Comparison of ENCODE assay signal across 18 cellular contexts in genomic region chr16:85204242-85205010, GRCh38.
DNase-seq lines count a peak whose midpoint lies in the region; ATAC-seq, FAIRE-seq and TF ChIP-seq lines count a peak whose summit lies in the region.
"Had no signal": no experiment of that assay in that cellular context is flagged by ENCODE, and none has a peak within 500 bp of the region (broad histone marks: within the 10 kb centered on the region; RNA-seq: fewer than 3 reads in every experiment).

No MANE protein-coding gene starts in this region.

- no peak overlapping the region for H3K4ac ChIP-seq in mesendoderm (ENCODE audit: low read depth, low read length)

- H2AK5ac ChIP-seq in mesendoderm (ENCODE audit: low read length): no peak overlapping the region

- H3K4me3 ChIP-seq in HepG2 (replicated peaks in 1 of 3; ENCODE audit: insufficient read depth in 1 of 3, low read depth in 2 of 3, low read length in 3 of 3) (no peak overlapping the region), right lobe of liver (no peak overlapping the region), cardiac fibroblast (replicated peaks in 1 of 2; ENCODE audit: low read depth in 2 of 2, low read length in 2 of 2) (no peak overlapping the region), hepatocyte (no peak overlapping the region), mesendoderm (ENCODE audit: low read length) (no peak overlapping the region)
- H3K4me3 ChIP-seq: GM23338, PC-9, upper lobe of right lung had no signal

- peaks cover 19% of the 10 kb centered on the region for H3K79me1 ChIP-seq in mesendoderm (ENCODE audit: low read length)

- TF ChIP-seq POLR2A in HepG2 (IDR thresholded peaks at IDR 0.05; ENCODE audit: insufficient read depth in 1 of 2, low read depth in 2 of 2, low read length in 2 of 2) (no peak), right lobe of liver (IDR thresholded peaks at IDR 0.05) (no peak)

- H3K4me1 ChIP-seq in HepG2 (ENCODE audit: insufficient read depth, low read length) (peaks cover 92% of the 10 kb centered on the region), right lobe of liver (peaks cover 0 to 23% (median 10%) of the 10 kb centered on the region in 4 donors), hepatocyte (ENCODE audit: insufficient read depth) (peaks cover 78% of the 10 kb centered on the region), mesendoderm (ENCODE audit: control insufficient read depth, low read depth, low read length) (peaks cover 11% of the 10 kb centered on the region)

- peaks cover 4% of the 10 kb centered on the region; the same call in 1 of the 2 replicates for H4K20me1 ChIP-seq in HepG2 (ENCODE audit: insufficient read depth, low read length)
- H4K20me1 ChIP-seq in hepatocyte (ENCODE audit: insufficient read depth, poor library complexity, severe bottlenecking): no peaks in the 10 kb centered on the region

- WGBS in HepG2 (ENCODE audit: low lambda C conversion rate): 50% methylated on average over 7 of the region's 7 CpGs
- 83% methylated on average over 5 of the region's 7 CpGs for WGBS in right lobe of liver (ENCODE audit: insufficient coverage, low coverage, low lambda C conversion rate, missing lambda C conversion rate)
- 79% methylated on average over 7 of the region's 7 CpGs for WGBS in hepatocyte (ENCODE audit: low lambda C conversion rate, missing lambda C conversion rate)
- WGBS in mesendoderm (ENCODE audit: extremely low coverage, insufficient coverage, low lambda C conversion rate): no CpG with 5 or more reads among the region's 7 CpGs

- H3K79me2 ChIP-seq in HepG2 (ENCODE audit: insufficient read depth, low read length): no peaks in the 10 kb centered on the region
- peaks cover 61% of the 10 kb centered on the region for H3K79me2 ChIP-seq in hepatocyte
- H3K79me2 ChIP-seq in mesendoderm (ENCODE audit: control insufficient read depth, insufficient read depth, low read length): peaks cover 7% of the 10 kb centered on the region

- no peak overlapping the region for H2BK15ac ChIP-seq in mesendoderm (replicated peaks; ENCODE audit: low read depth)

- no peak overlapping the region for H3K23ac ChIP-seq in mesendoderm (ENCODE audit: low read length)

- no peak overlapping the region for H3K56ac ChIP-seq in mesendoderm (ENCODE audit: low read length)

- H3K27ac ChIP-seq in HepG2 (ENCODE audit: extremely low read length, insufficient read depth, low read length) (no peak overlapping the region), right lobe of liver (no peak overlapping the region), hepatocyte (peak overlapping the region; percentile 87), mesendoderm (ENCODE audit: low read depth, low read length) (no peak overlapping the region)
- H3K27ac ChIP-seq: PC-9 had no signal

- peak; percentile 56 for FAIRE-seq in HepG2 (lab: Jason Lieb, UNC)
- FAIRE-seq: GM12892 had no signal

- CTCF ChIA-PET in HepG2 (lab: Yijun Ruan, JAX; ENCODE audit: low intra/inter-chr PET ratio, low total read pairs): no interaction called here

- H3K18ac ChIP-seq in mesendoderm (ENCODE audit: low read length): no peak overlapping the region

- TF ChIP-seq EP300 in HepG2 (IDR thresholded peaks at IDR 0.05; ENCODE audit: low read depth in 2 of 2, low read length in 2 of 2): no peak
- no peak for TF ChIP-seq EP300 in HepG2 (CRISPR knock-in tag; IDR thresholded peaks at IDR 0.05; ENCODE audit: borderline replicate concordance)

- H2BK5ac ChIP-seq in mesendoderm (ENCODE audit: low read length): no peak overlapping the region

- no peak overlapping the region for H4K8ac ChIP-seq in mesendoderm (ENCODE audit: low read depth, low read length)

- H2AFZ ChIP-seq in HepG2 (ENCODE audit: low read length) (no peak overlapping the region), hepatocyte (no peak overlapping the region)
- H2AFZ ChIP-seq: GM23338, PC-9 had no signal

- BruUV-seq in HepG2 (replicated peaks; lab: Mats Ljungman, UMichigan): no TSS peak

- H3K9ac ChIP-seq in HepG2 (ENCODE audit: insufficient read depth, low read depth, low read length): no peak overlapping the region
- H3K9ac ChIP-seq in mesendoderm (ENCODE audit: low read length): no peak overlapping the region

- H3K4me2 ChIP-seq in HepG2 (ENCODE audit: low read depth, low read length): no peak overlapping the region
- H3K4me2 ChIP-seq in hepatocyte: no peak overlapping the region
- no peak overlapping the region for H3K4me2 ChIP-seq in mesendoderm (ENCODE audit: low read length)
- H3K4me2 ChIP-seq: GM23338, PC-9 had no signal

- H3K9me2 ChIP-seq in hepatocyte (replicated peaks; ENCODE audit: insufficient read depth): no peaks in the 10 kb centered on the region

- intact Hi-C loops in HepG2 (cut with micrococcal nuclease; ENCODE audit: unreplicated experiment): no loop called here
- intact Hi-C loops in right lobe of liver (cut with DNase I): no loop called here

- ATAC-seq in HepG2 (no peak), right lobe of liver (no peak)
- ATAC-seq: GM23338, left lobe of liver, upper lobe of right lung had no signal

- POLR2A ChIA-PET in HepG2 (lab: Yijun Ruan, JAX): interaction anchor here (1.1 to 1.3 kb wide), 2 partner anchors 45 to 70 kb away, joined by 3 to 4 read pairs; no protein-coding TSS in a partner anchor

- no peak overlapping the region for H4K5ac ChIP-seq in mesendoderm (ENCODE audit: low read length)

- TF ChIP-seq CTCF in HepG2 (CRISPR knock-in tag; IDR thresholded peaks at IDR 0.05): no peak
- TF ChIP-seq CTCF in right lobe of liver (IDR thresholded peaks at IDR 0.05): no peak
- no peak for TF ChIP-seq CTCF in cardiac fibroblast (IDR thresholded peaks at IDR 0.05; ENCODE audit: low read depth, low read length)
- TF ChIP-seq CTCF in hepatocyte (IDR thresholded peaks at IDR 0.05; ENCODE audit: poor library complexity): no peak

- H3K36me3 ChIP-seq in HepG2 (replicated peaks in 1 of 2; ENCODE audit: control insufficient read depth in 1 of 2, insufficient read depth in 2 of 2, low read length in 2 of 2): no peaks in the 10 kb centered on the region
- no peaks in the 10 kb centered on the region for H3K36me3 ChIP-seq in right lobe of liver
- H3K36me3 ChIP-seq in hepatocyte (replicated peaks; ENCODE audit: insufficient read depth, low read depth): no peaks in the 10 kb centered on the region
- no peaks in the 10 kb centered on the region for H3K36me3 ChIP-seq in mesendoderm (ENCODE audit: control insufficient read depth, insufficient read depth, low read length)
- H3K36me3 ChIP-seq: upper lobe of right lung had no signal

- in situ Hi-C loops in HepG2 (cut with HindIII; ENCODE audit: extremely low pct_ligation_motif_present, low pct_unique_long_range_greater_than_20kb): no loop called here

- H2BK120ac ChIP-seq in mesendoderm (ENCODE audit: low read depth, low read length): no peak overlapping the region

- no peaks in the 10 kb centered on the region for H3K9me3 ChIP-seq in HepG2 (ENCODE audit: low read length)
- H3K9me3 ChIP-seq in right lobe of liver: no peaks in the 10 kb centered on the region
- H3K9me3 ChIP-seq in hepatocyte (ENCODE audit: low read depth): no peaks in the 10 kb centered on the region
- H3K9me3 ChIP-seq: upper lobe of right lung had no signal

- H3K27me3 ChIP-seq in HepG2 (ENCODE audit: control insufficient read depth in 1 of 2, insufficient read depth in 2 of 2, low read length in 2 of 2): peaks cover 0 to 4% of the 10 kb centered on the region in 2 experiments; a peak in 1 of 5 replicates
- H3K27me3 ChIP-seq in right lobe of liver: no peaks in the 10 kb centered on the region
- H3K27me3 ChIP-seq in hepatocyte: no peaks in the 10 kb centered on the region
- H3K27me3 ChIP-seq in mesendoderm (ENCODE audit: insufficient read depth, low read length, poor library complexity): no peaks in the 10 kb centered on the region
- H3K27me3 ChIP-seq: upper lobe of right lung had no signal

- no peak for TF ChIP-seq RAD21 in HepG2 (CRISPR knock-in tag; IDR thresholded peaks at IDR 0.05)

- DNase-seq in HepG2 (ENCODE audit: low spot score) (no peak), right lobe of liver (no peak), cardiac fibroblast (ENCODE audit: low read depth in 2 of 2) (peak; percentile 84 to 93), hepatocyte (ENCODE audit: low spot score) (no peak), KG1 (lab: John Stamatoyannopoulos, UW) (no peak), mesendoderm (no peak), DMS 273 treated with DMSO at 0.1 percent for 48 hours (lab: John Stamatoyannopoulos, UW) (no peak), DMS79 (lab: John Stamatoyannopoulos, UW) (no peak)
- DNase-seq: ACHN; activated naive CD4-positive, alpha-beta T cell treated with anti-CD3 and anti-CD28 coated beads, Interleukin-2, amount 50 U/mL, for 16 hours; head of caudate nucleus; NCI-H1048; NCI-H446 treated with DMSO at 0.1 percent for 48 hours; PC-9; upper lobe of right lung had no signal

TF ChIP-seq in HepG2, 621 proteins besides CTCF, POLR2A, EP300 and RAD21:
- TF ChIP-seq ZNF670 (CRISPR knock-in tag; IDR thresholded peaks at IDR 0.05; ENCODE audit: borderline replicate concordance): 0 out of 2 replicates have a peak, but pooled peaks have one; percentile 16
- TF ChIP-seq, protein P1, sequence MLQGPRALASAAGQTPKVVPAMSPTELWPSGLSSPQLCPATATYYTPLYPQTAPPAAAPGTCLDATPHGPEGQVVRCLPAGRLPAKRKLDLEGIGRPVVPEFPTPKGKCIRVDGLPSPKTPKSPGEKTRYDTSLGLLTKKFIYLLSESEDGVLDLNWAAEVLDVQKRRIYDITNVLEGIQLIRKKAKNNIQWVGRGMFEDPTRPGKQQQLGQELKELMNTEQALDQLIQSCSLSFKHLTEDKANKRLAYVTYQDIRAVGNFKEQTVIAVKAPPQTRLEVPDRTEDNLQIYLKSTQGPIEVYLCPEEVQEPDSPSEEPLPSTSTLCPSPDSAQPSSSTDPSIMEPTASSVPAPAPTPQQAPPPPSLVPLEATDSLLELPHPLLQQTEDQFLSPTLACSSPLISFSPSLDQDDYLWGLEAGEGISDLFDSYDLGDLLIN (CRISPR knock-in tag; IDR thresholded peaks at IDR 0.05; ENCODE audit: borderline replicate concordance): no peak
TF ChIP-seq in HepG2: peak in this region for 1.

Comparison
In these comparisons a context has a peak if more than half of its experiments do, and no peak if none do; other contexts are left out.
1. DNase-seq: peak in cardiac fibroblast (2 of 2); none in HepG2 (single experiment), right lobe of liver (0 of 3), hepatocyte (single experiment), KG1 (single experiment), mesendoderm (single experiment), DMS 273 treated with DMSO at 0.1 percent for 48 hours (single experiment) and DMS79 (single experiment).